In the genomic region with DNA sequence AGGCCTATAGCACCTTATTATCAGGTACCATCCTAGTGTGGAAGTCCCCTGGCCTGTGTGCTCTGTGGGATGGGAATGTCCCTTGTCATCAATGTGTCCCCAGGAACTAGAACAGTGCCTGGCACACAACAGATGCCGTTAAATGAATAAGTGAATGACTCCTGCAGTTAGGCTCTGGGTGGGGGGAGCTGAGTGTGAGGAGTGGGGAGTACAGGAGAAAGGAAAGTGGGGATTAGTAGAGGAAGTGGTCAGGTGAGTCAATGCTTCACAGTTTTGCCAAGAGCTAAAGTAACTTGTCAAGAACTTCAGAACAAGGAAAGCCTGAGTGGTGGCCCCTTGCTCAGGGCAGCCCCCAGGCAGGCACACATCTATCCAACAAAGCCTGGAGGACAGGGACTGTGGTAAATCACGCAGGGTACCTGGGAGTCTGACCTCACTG, we compare ENCODE assay signal across 1 cellular context.
TF ChIP-seq lines count a peak whose summit lies in the region.

No MANE protein-coding gene starts in this region.

TF ChIP-seq in IMR-90, 13 proteins besides CTCF, POLR2A, EP300 and RAD21:
- TF ChIP-seq NFE2L2 (IDR thresholded peaks at IDR 0.05; ENCODE audit: low read depth, low read length): no peak
- TF ChIP-seq MAZ (IDR thresholded peaks at IDR 0.05; ENCODE audit: borderline replicate concordance, low read depth, low read length): no peak
- no peak for TF ChIP-seq MAFK (IDR thresholded peaks at IDR 0.05; ENCODE audit: low read depth, low read length)
- TF ChIP-seq RCOR1 (IDR thresholded peaks at IDR 0.05; ENCODE audit: insufficient replicate concordance, low read length): no peak
- TF ChIP-seq, protein P1, sequence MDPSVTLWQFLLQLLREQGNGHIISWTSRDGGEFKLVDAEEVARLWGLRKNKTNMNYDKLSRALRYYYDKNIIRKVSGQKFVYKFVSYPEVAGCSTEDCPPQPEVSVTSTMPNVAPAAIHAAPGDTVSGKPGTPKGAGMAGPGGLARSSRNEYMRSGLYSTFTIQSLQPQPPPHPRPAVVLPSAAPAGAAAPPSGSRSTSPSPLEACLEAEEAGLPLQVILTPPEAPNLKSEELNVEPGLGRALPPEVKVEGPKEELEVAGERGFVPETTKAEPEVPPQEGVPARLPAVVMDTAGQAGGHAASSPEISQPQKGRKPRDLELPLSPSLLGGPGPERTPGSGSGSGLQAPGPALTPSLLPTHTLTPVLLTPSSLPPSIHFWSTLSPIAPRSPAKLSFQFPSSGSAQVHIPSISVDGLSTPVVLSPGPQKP (IDR thresholded peaks at IDR 0.05; ENCODE audit: borderline replicate concordance, low read depth, low read length): no peak
- TF ChIP-seq FOS (IDR thresholded peaks at IDR 0.05; ENCODE audit: low read depth, low read length): no peak
- TF ChIP-seq CHD1 (IDR thresholded peaks at IDR 0.05; ENCODE audit: low read depth, low read length): no peak
- no peak for TF ChIP-seq MXI1 (IDR thresholded peaks at IDR 0.05; ENCODE audit: borderline replicate concordance, low read depth, low read length)
- TF ChIP-seq, protein P2, sequence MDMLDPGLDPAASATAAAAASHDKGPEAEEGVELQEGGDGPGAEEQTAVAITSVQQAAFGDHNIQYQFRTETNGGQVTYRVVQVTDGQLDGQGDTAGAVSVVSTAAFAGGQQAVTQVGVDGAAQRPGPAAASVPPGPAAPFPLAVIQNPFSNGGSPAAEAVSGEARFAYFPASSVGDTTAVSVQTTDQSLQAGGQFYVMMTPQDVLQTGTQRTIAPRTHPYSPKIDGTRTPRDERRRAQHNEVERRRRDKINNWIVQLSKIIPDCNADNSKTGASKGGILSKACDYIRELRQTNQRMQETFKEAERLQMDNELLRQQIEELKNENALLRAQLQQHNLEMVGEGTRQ (IDR thresholded peaks at IDR 0.05; ENCODE audit: low read depth, low read length): no peak
